ENCODE assay signal across 34 cellular contexts in genomic region chrX:83339724-83340123, GRCh38.
A peak's percentile ranks its signal among the peaks of the same experiment; 100 is the strongest.
DNase-seq lines count a peak whose midpoint lies in the region; ATAC-seq, FAIRE-seq and TF ChIP-seq lines count a peak whose summit lies in the region.
"Had no signal": no experiment of that assay in that cellular context is flagged by ENCODE, and none has a peak within 500 bp of the region (broad histone marks: within the 10 kb centered on the region; RNA-seq: fewer than 3 reads in every experiment).

No MANE protein-coding gene starts in this region.

- DNase-seq in HepG2 (ENCODE audit: low spot score) (no peak), A549 (ENCODE audit: low read depth in 1 of 2, low spot score in 1 of 2) (no peak), astrocyte (ENCODE audit: low read depth) (no peak), NCI-H146 (lab: John Stamatoyannopoulos, UW) (no peak)
- DNase-seq in naive thymus-derived CD4-positive, alpha-beta T cell: no peak
- DNase-seq: 8988T; ACHN; AML-193; BE2C; C1 segment of cervical spinal cord; Caco-2; Calu3; CD4-positive, alpha-beta memory T cell; CD4-positive, alpha-beta T cell; CD4-positive, CD25-positive, alpha-beta regulatory T cell; CD8-positive, alpha-beta memory T cell; CD8-positive, alpha-beta T cell; COR-L47; DMS 273 treated with DMSO at 0.1 percent for 48 hours; DMS153; DMS53; DMS79; DMS79 treated with DMSO at 0.1 percent for 48 hours; DND-41; EL had no signal

- H3K4me3 ChIP-seq in liver (ENCODE audit: low read depth in 1 of 3, low read length in 3 of 3) (no peak overlapping the region), HepG2 (replicated peaks in 1 of 3; ENCODE audit: insufficient read depth in 1 of 3, low read depth in 2 of 3, low read length in 3 of 3) (no peak overlapping the region), A549 (no peak overlapping the region), astrocyte (ENCODE audit: insufficient read depth, low read depth, low read length) (no peak overlapping the region)
- no peak overlapping the region for H3K4me3 ChIP-seq in naive thymus-derived CD4-positive, alpha-beta T cell (ENCODE audit: low read length)
- H3K4me3 ChIP-seq: BLaER1; BLaER1 treated with 17β-estradiol and CSF1 and Interleukin-3, amounts not matched to agents 10 nM and 100 nM had no signal

- intact Hi-C loops in HepG2 (cut with micrococcal nuclease; ENCODE audit: unreplicated experiment): no loop called here
- intact Hi-C loops in naive thymus-derived CD4-positive, alpha-beta T cell (cut with micrococcal nuclease): no loop called here

- H3K27me3 ChIP-seq in liver (ENCODE audit: control insufficient read depth in 4 of 4, insufficient read depth in 4 of 4, low read length in 3 of 4) (no peaks in the 10 kb centered on the region), HepG2 (ENCODE audit: control insufficient read depth in 1 of 2, insufficient read depth in 2 of 2, low read length in 2 of 2) (no peaks in the 10 kb centered on the region), astrocyte (ENCODE audit: insufficient read depth, low read length) (no peaks in the 10 kb centered on the region)
- no peaks in the 10 kb centered on the region for H3K27me3 ChIP-seq in naive thymus-derived CD4-positive, alpha-beta T cell (ENCODE audit: control insufficient read depth in 2 of 2, insufficient read depth in 2 of 2, low read length in 2 of 2)
- H3K27me3 ChIP-seq: BE2C had no signal

- H3K36me3 Mint-ChIP-seq in astrocyte (ENCODE audit: low read depth, unreplicated experiment): no peaks in the 10 kb centered on the region
- H3K36me3 Mint-ChIP-seq in naive thymus-derived CD4-positive, alpha-beta T cell: no peaks in the 10 kb centered on the region
- H3K36me3 Mint-ChIP-seq: CD14-positive monocyte; CD4-positive, alpha-beta memory T cell; CD4-positive, CD25-positive, alpha-beta regulatory T cell; CD8-positive, alpha-beta memory T cell; CD8-positive, alpha-beta T cell had no signal

- H3K36me3 ChIP-seq in liver (ENCODE audit: control insufficient read depth in 4 of 4, insufficient read depth in 3 of 4, low read depth in 1 of 4, low read length in 3 of 4) (no peaks in the 10 kb centered on the region), HepG2 (replicated peaks in 1 of 2; ENCODE audit: control insufficient read depth in 1 of 2, insufficient read depth in 2 of 2, low read length in 2 of 2) (no peaks in the 10 kb centered on the region), astrocyte (ENCODE audit: insufficient read depth, low read length) (no peaks in the 10 kb centered on the region)
- H3K36me3 ChIP-seq in naive thymus-derived CD4-positive, alpha-beta T cell (ENCODE audit: control insufficient read depth in 2 of 3, insufficient read depth in 3 of 3, low read length in 3 of 3): no peaks in the 10 kb centered on the region
- H3K36me3 ChIP-seq: BE2C; BLaER1; BLaER1 treated with 17β-estradiol and CSF1 and Interleukin-3, amounts not matched to agents 10 nM and 100 nM had no signal

- POLR2A ChIA-PET in HepG2 (lab: Yijun Ruan, JAX): no interaction called here
- POLR2A ChIA-PET in A549 (lab: Yijun Ruan, JAX): no interaction called here
- POLR2A ChIA-PET in naive thymus-derived CD4-positive, alpha-beta T cell (lab: Charles Lee): no interaction called here

- H3K4me1 ChIP-seq in liver (ENCODE audit: control insufficient read depth in 4 of 4, insufficient read depth in 4 of 4, low read length in 3 of 4) (no peaks in the 10 kb centered on the region), HepG2 (ENCODE audit: insufficient read depth, low read length) (no peaks in the 10 kb centered on the region), A549 (no peaks in the 10 kb centered on the region), astrocyte (ENCODE audit: insufficient read depth, low read length) (no peaks in the 10 kb centered on the region)
- H3K4me1 ChIP-seq in naive thymus-derived CD4-positive, alpha-beta T cell (ENCODE audit: control insufficient read depth in 2 of 2, insufficient read depth in 2 of 2, low read length in 2 of 2): no peaks in the 10 kb centered on the region
- H3K4me1 ChIP-seq: BE2C; BLaER1; BLaER1 treated with 17β-estradiol and CSF1 and Interleukin-3, amounts not matched to agents 10 nM and 100 nM; Caco-2 had no signal

- WGBS in liver: 56% methylated on average over 4 of the region's 4 CpGs
- 1% methylated on average over 4 of the region's 4 CpGs for WGBS in HepG2 (ENCODE audit: low lambda C conversion rate)
- 5% methylated on average over 4 of the region's 4 CpGs for WGBS in A549 (ENCODE audit: missing lambda C conversion rate)

- no peak for TF ChIP-seq CTCF in liver (IDR thresholded peaks at IDR 0.05; ENCODE audit: low read depth, low read length, missing input control)
- TF ChIP-seq CTCF in HepG2 (CRISPR knock-in tag; IDR thresholded peaks at IDR 0.05): no peak
- TF ChIP-seq CTCF in A549 (IDR thresholded peaks at IDR 0.05): no peak
- no peak for TF ChIP-seq CTCF in astrocyte (IDR thresholded peaks at IDR 0.05; ENCODE audit: insufficient read depth, low read depth, low read length)

- FAIRE-seq in HepG2 (lab: Jason Lieb, UNC): no peak
- peak; percentile 23 for FAIRE-seq in A549 (lab: Jason Lieb, UNC)
- peak; percentile 98 for FAIRE-seq in astrocyte (lab: Jason Lieb, UNC)
- FAIRE-seq: A204.1, D721Med had no signal

- no peak overlapping the region for H3K4me3 Mint-ChIP-seq in astrocyte (ENCODE audit: unreplicated experiment)
- H3K4me3 Mint-ChIP-seq in naive thymus-derived CD4-positive, alpha-beta T cell: no peak overlapping the region
- H3K4me3 Mint-ChIP-seq: B cell; CD14-positive monocyte; CD4-positive, alpha-beta memory T cell; CD4-positive, alpha-beta T cell; CD4-positive, CD25-positive, alpha-beta regulatory T cell; CD8-positive, alpha-beta memory T cell; CD8-positive, alpha-beta T cell had no signal

- no peaks in the 10 kb centered on the region for H3K4me1 Mint-ChIP-seq in astrocyte (ENCODE audit: low read depth, unreplicated experiment)
- H3K4me1 Mint-ChIP-seq in naive thymus-derived CD4-positive, alpha-beta T cell: no peaks in the 10 kb centered on the region
- H3K4me1 Mint-ChIP-seq: B cell; CD14-positive monocyte; CD4-positive, alpha-beta memory T cell; CD4-positive, CD25-positive, alpha-beta regulatory T cell; CD8-positive, alpha-beta memory T cell had no signal

- CTCF ChIA-PET in HepG2 (lab: Yijun Ruan, JAX; ENCODE audit: low intra/inter-chr PET ratio, low total read pairs): no interaction called here
- CTCF ChIA-PET in A549 (lab: Yijun Ruan, JAX): no interaction called here
- CTCF ChIA-PET in naive thymus-derived CD4-positive, alpha-beta T cell (lab: Charles Lee): no interaction called here

- H4K20me1 ChIP-seq in HepG2 (ENCODE audit: insufficient read depth, low read length): no peaks in the 10 kb centered on the region
- H4K20me1 ChIP-seq in astrocyte (ENCODE audit: insufficient read depth, low read length): no peaks in the 10 kb centered on the region
- H4K20me1 ChIP-seq: BLaER1; BLaER1 treated with 17β-estradiol and CSF1 and Interleukin-3, amounts not matched to agents 10 nM and 100 nM had no signal

- H3K27ac ChIP-seq in liver (ENCODE audit: low read depth in 1 of 2, low read length in 2 of 2) (no peak overlapping the region), HepG2 (ENCODE audit: extremely low read length, insufficient read depth, low read length) (no peak overlapping the region), A549 (no peak overlapping the region), astrocyte (ENCODE audit: low read depth, low read length) (no peak overlapping the region)
- no peak overlapping the region for H3K27ac ChIP-seq in naive thymus-derived CD4-positive, alpha-beta T cell (ENCODE audit: low read depth, low read length)
- H3K27ac ChIP-seq: 22Rv1; BLaER1; BLaER1 treated with 17β-estradiol and CSF1 and Interleukin-3, amounts not matched to agents 10 nM and 100 nM; C4-2B had no signal

- TF ChIP-seq RAD21 in liver (IDR thresholded peaks at IDR 0.05) (no peak), HepG2 (CRISPR knock-in tag; IDR thresholded peaks at IDR 0.05) (no peak), A549 (conservative IDR thresholded peaks at IDR 0.05 in 1 of 2, IDR thresholded peaks at IDR 0.05 in 1 of 2) (no peak)

- no peaks in the 10 kb centered on the region for H3K27me3 Mint-ChIP-seq in astrocyte (ENCODE audit: low read depth, unreplicated experiment)
- no peaks in the 10 kb centered on the region for H3K27me3 Mint-ChIP-seq in naive thymus-derived CD4-positive, alpha-beta T cell
- H3K27me3 Mint-ChIP-seq: B cell; CD4-positive, alpha-beta memory T cell; CD4-positive, alpha-beta T cell; CD4-positive, CD25-positive, alpha-beta regulatory T cell; CD8-positive, alpha-beta memory T cell had no signal

- no peaks in the 10 kb centered on the region for H3K9me3 Mint-ChIP-seq in astrocyte (ENCODE audit: unreplicated experiment)
- H3K9me3 Mint-ChIP-seq in naive thymus-derived CD4-positive, alpha-beta T cell: peaks cover 0 to 3% (median 0%) of the 10 kb centered on the region in 11 donors
- H3K9me3 Mint-ChIP-seq: CD14-positive monocyte; CD4-positive, alpha-beta T cell; CD8-positive, alpha-beta T cell had no signal

- no peak for TF ChIP-seq EP300 in HepG2 (IDR thresholded peaks at IDR 0.05; ENCODE audit: low read depth in 2 of 2, low read length in 2 of 2)
- TF ChIP-seq EP300 in HepG2 (CRISPR knock-in tag; IDR thresholded peaks at IDR 0.05; ENCODE audit: borderline replicate concordance): no peak
- no peak for TF ChIP-seq EP300 in A549 (IDR thresholded peaks at IDR 0.05)

- no peak overlapping the region for H3K27ac Mint-ChIP-seq in astrocyte (ENCODE audit: unreplicated experiment)
- no peak overlapping the region for H3K27ac Mint-ChIP-seq in naive thymus-derived CD4-positive, alpha-beta T cell
- H3K27ac Mint-ChIP-seq: B cell; CD14-positive monocyte; CD4-positive, alpha-beta memory T cell; CD4-positive, alpha-beta T cell; CD4-positive, CD25-positive, alpha-beta regulatory T cell; CD8-positive, alpha-beta memory T cell; CD8-positive, alpha-beta T cell had no signal

- in situ Hi-C loops in HepG2 (cut with HindIII; ENCODE audit: extremely low pct_ligation_motif_present, low pct_unique_long_range_greater_than_20kb): no loop called here

- no peak for ATAC-seq in HepG2
- ATAC-seq in A549: no peak
- no peak for ATAC-seq in naive thymus-derived CD4-positive, alpha-beta T cell
- ATAC-seq: CD8-positive, alpha-beta T cell had no signal

- TF ChIP-seq POLR2A in HepG2 (IDR thresholded peaks at IDR 0.05; ENCODE audit: insufficient read depth in 1 of 2, low read depth in 2 of 2, low read length in 2 of 2): no peak
- TF ChIP-seq POLR2A in A549 (IDR thresholded peaks at IDR 0.05; ENCODE audit: low read length): no peak

- H2AFZ ChIP-seq in HepG2 (ENCODE audit: low read length): no peak overlapping the region
- H2AFZ ChIP-seq in astrocyte (ENCODE audit: low read depth, low read length): no peak overlapping the region

- H3K79me2 ChIP-seq in HepG2 (ENCODE audit: insufficient read depth, low read length): no peaks in the 10 kb centered on the region
- H3K79me2 ChIP-seq in astrocyte (ENCODE audit: insufficient read depth, low read length): no peaks in the 10 kb centered on the region

- H3K9ac ChIP-seq in liver (ENCODE audit: low read depth in 1 of 2, low read length in 2 of 2) (no peak overlapping the region), HepG2 (ENCODE audit: insufficient read depth, low read depth, low read length) (no peak overlapping the region), astrocyte (ENCODE audit: low read length) (no peak overlapping the region)
- H3K9ac ChIP-seq: BLaER1; BLaER1 treated with 17β-estradiol and CSF1 and Interleukin-3, amounts not matched to agents 10 nM and 100 nM had no signal

- H3K9me3 ChIP-seq in liver (ENCODE audit: control insufficient read depth in 4 of 4, low read length in 3 of 4) (no peaks in the 10 kb centered on the region), HepG2 (ENCODE audit: low read length) (no peaks in the 10 kb centered on the region), A549 (no peaks in the 10 kb centered on the region), astrocyte (ENCODE audit: insufficient read depth, low read depth, low read length) (no peaks in the 10 kb centered on the region)
- H3K9me3 ChIP-seq in naive thymus-derived CD4-positive, alpha-beta T cell (ENCODE audit: control insufficient read depth in 2 of 3, low read length in 3 of 3): no peaks in the 10 kb centered on the region
- H3K9me3 ChIP-seq: BE2C; BLaER1; BLaER1 treated with 17β-estradiol and CSF1 and Interleukin-3, amounts not matched to agents 10 nM and 100 nM; Caco-2 had no signal

- H3K4me2 ChIP-seq in HepG2 (ENCODE audit: low read depth, low read length) (no peak overlapping the region), A549 (no peak overlapping the region), astrocyte (ENCODE audit: low read length) (no peak overlapping the region)
- H3K4me2 ChIP-seq: BLaER1; BLaER1 treated with 17β-estradiol and CSF1 and Interleukin-3, amounts not matched to agents 10 nM and 100 nM had no signal

- no TSS peak for BruUV-seq in HepG2 (replicated peaks; lab: Mats Ljungman, UMichigan)
